Comparison of ENCODE assay signal across 9 cellular contexts in the genomic region with DNA sequence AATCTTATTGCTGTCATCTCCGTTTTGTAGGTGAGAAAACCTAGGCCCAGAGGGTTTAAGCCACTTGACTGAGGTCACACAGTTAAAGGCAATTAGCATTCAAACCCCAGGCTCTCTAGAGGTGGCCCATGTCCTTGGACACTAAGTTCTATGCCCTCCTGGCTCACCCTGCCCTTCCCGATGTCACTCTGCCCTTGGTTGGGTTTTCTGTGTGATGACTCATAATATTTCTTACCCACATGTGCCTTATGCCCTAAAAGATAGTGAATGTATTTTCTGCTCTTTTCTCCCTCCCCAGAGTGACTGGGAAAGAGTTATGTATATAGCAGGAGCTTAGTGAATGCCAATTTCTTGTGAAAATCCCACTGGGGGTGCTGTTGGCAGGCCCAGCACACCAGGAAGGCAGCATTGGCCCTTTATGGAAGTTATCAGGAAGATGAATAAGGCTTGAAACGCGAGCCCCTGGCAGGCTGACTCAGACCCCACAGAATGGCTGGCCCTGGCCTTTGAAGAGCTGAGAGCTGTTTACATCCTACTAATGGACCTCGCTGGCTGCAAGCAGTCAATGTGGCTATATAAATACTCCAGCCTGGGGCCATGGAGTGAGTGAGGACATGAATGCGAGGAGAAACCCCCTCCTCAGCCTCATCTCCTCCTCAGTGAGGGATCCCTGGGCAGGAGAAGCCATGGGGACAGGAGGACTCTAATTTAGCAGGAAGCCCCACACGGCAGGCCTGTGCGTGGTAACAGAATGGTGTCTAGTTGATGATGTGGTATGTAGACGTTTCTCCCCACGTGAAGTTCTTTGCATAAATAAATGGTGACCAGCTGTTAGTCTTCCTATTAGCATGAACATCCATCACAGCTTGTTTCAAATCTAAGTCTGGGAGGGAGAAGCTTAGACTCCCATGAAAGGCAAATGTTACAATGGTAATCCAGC.
DNase-seq lines count a peak whose midpoint lies in the region; TF ChIP-seq lines count a peak whose summit lies in the region.
"Had no signal": no experiment of that assay in that cellular context is flagged by ENCODE, and none has a peak within 500 bp of the region (broad histone marks: within the 10 kb centered on the region; RNA-seq: fewer than 3 reads in every experiment).

No MANE protein-coding gene starts in this region.

- DNase-seq in Calu3 (peak; percentile 68), NCI-H2107 (lab: John Stamatoyannopoulos, UW) (peak; percentile 22), MV-4-11 (lab: John Stamatoyannopoulos, UW) (no peak)
- no peak for DNase-seq in activated CD4-positive, alpha-beta T cell treated with anti-CD3 and anti-CD28 coated beads for 4 hours
- DNase-seq in T-helper 2 cell treated with Interferon-gamma antibody and Interleukin-4, amounts not matched to agents 5 μg/mL and 100 μg/mL, for 36 hours (ENCODE audit: low spot score) = no peak
- no peak for DNase-seq in activated CD4-positive, alpha-beta T cell treated with anti-CD3 and anti-CD28 coated beads for 1 hour

- TF ChIP-seq CTCF in Calu3 (IDR thresholded peaks at IDR 0.05; ENCODE audit: unreplicated experiment) = no peak
- TF ChIP-seq CTCF in nephron (IDR thresholded peaks at IDR 0.05; ENCODE audit: unreplicated experiment in 3 of 3) = no peak

- H3K27ac Mint-ChIP-seq in Calu3 (ENCODE audit: unreplicated experiment) (no peak overlapping the region), nephron (peak overlapping the region in 2 of 3 experiments; percentile 76 to 80)
- H3K27ac Mint-ChIP-seq in dendritic cell treated with granulocyte-macrophage colony-stimulating factor and Interleukin-4, amounts not matched to agents 40 ng/mL and 50 ng/mL, for 4 days = peak overlapping the region; percentile 65
- H3K27ac Mint-ChIP-seq in T-helper 2 cell treated with Interferon-gamma antibody and Interleukin-4, amounts not matched to agents 5 μg/mL and 100 μg/mL, for 36 hours = no peak overlapping the region
- H3K27ac Mint-ChIP-seq: T-helper 1 cell treated with Interleukin-12 subunit alpha and Interleukin-12 subunit beta and Interleukin-4 antibody, amounts not matched to agents 30 μg/mL and 1 μg/mL, for 36 hours had no signal

- no peak overlapping the region for H3K4me3 Mint-ChIP-seq in Calu3 (ENCODE audit: low read depth, unreplicated experiment)
- H3K4me3 Mint-ChIP-seq in dendritic cell treated with granulocyte-macrophage colony-stimulating factor and Interleukin-4, amounts not matched to agents 40 ng/mL and 50 ng/mL, for 4 days = no peak overlapping the region
- H3K4me3 Mint-ChIP-seq in nephron = peak overlapping the region in 1 of 3 experiments; percentile 4
- no peak overlapping the region for H3K4me3 Mint-ChIP-seq in T-helper 2 cell treated with Interferon-gamma antibody and Interleukin-4, amounts not matched to agents 5 μg/mL and 100 μg/mL, for 36 hours
- H3K4me3 Mint-ChIP-seq: T-helper 1 cell treated with Interleukin-12 subunit alpha and Interleukin-12 subunit beta and Interleukin-4 antibody, amounts not matched to agents 30 μg/mL and 1 μg/mL, for 36 hours had no signal

- BruUV-seq in Calu3 (replicated peaks; lab: Mats Ljungman, UMichigan) = no TSS peak

- peaks cover 26% of the 10 kb centered on the region for H3K27me3 Mint-ChIP-seq in Calu3 (ENCODE audit: unreplicated experiment)
- peaks cover 3% of the 10 kb centered on the region for H3K27me3 Mint-ChIP-seq in dendritic cell treated with granulocyte-macrophage colony-stimulating factor and Interleukin-4, amounts not matched to agents 40 ng/mL and 50 ng/mL, for 4 days
- peaks cover 7% of the 10 kb centered on the region for H3K27me3 Mint-ChIP-seq in nephron (ENCODE audit: low read depth)
- H3K27me3 Mint-ChIP-seq in T-helper 2 cell treated with Interferon-gamma antibody and Interleukin-4, amounts not matched to agents 5 μg/mL and 100 μg/mL, for 36 hours (ENCODE audit: low read depth) = peaks cover 10% of the 10 kb centered on the region

- CTCF ChIA-PET in Calu3 (lab: Charles Lee) = interaction anchor here (0.6 to 1.4 kb wide), 4 partner anchors 11 to 305 kb away, joined by 3 to 4 read pairs (median 3); no protein-coding TSS in a partner anchor

- H3K4me1 Mint-ChIP-seq in Calu3 (ENCODE audit: low read depth, unreplicated experiment) (peaks cover 19% of the 10 kb centered on the region), nephron (peaks cover 71% of the 10 kb centered on the region)
- peaks cover 50% of the 10 kb centered on the region for H3K4me1 Mint-ChIP-seq in dendritic cell treated with granulocyte-macrophage colony-stimulating factor and Interleukin-4, amounts not matched to agents 40 ng/mL and 50 ng/mL, for 4 days (ENCODE audit: low read depth)
- no peaks in the 10 kb centered on the region for H3K4me1 Mint-ChIP-seq in T-helper 2 cell treated with Interferon-gamma antibody and Interleukin-4, amounts not matched to agents 5 μg/mL and 100 μg/mL, for 36 hours (ENCODE audit: low read depth)

- intact Hi-C loops in Calu3 (cut with micrococcal nuclease; ENCODE audit: unreplicated experiment) = loop anchor here (2.0 to 10.0 kb wide), 2 partner anchors 124 to 474 kb away; partner anchors contain the start of gene CAMLG
- intact Hi-C loops in dendritic cell treated with granulocyte-macrophage colony-stimulating factor and Interleukin-4, amounts not matched to agents 40 ng/mL and 50 ng/mL, for 4 days (cut with micrococcal nuclease) = loop anchor here (10.0 kb wide), 1 partner anchor 126 kb away; no protein-coding TSS in a partner anchor

- H3K9me3 Mint-ChIP-seq in Calu3 (ENCODE audit: low read depth, unreplicated experiment) (no peaks in the 10 kb centered on the region), nephron (peaks cover 7% of the 10 kb centered on the region)
- H3K9me3 Mint-ChIP-seq in dendritic cell treated with granulocyte-macrophage colony-stimulating factor and Interleukin-4, amounts not matched to agents 40 ng/mL and 50 ng/mL, for 4 days = no peaks in the 10 kb centered on the region
- peaks cover 3% of the 10 kb centered on the region for H3K9me3 Mint-ChIP-seq in T-helper 2 cell treated with Interferon-gamma antibody and Interleukin-4, amounts not matched to agents 5 μg/mL and 100 μg/mL, for 36 hours

- H3K36me3 Mint-ChIP-seq in Calu3 (ENCODE audit: insufficient read depth, unreplicated experiment) (no peaks in the 10 kb centered on the region), nephron (ENCODE audit: low read depth) (peaks cover 3% of the 10 kb centered on the region)
- no peaks in the 10 kb centered on the region for H3K36me3 Mint-ChIP-seq in dendritic cell treated with granulocyte-macrophage colony-stimulating factor and Interleukin-4, amounts not matched to agents 40 ng/mL and 50 ng/mL, for 4 days (ENCODE audit: low read depth)
- no peaks in the 10 kb centered on the region for H3K36me3 Mint-ChIP-seq in T-helper 2 cell treated with Interferon-gamma antibody and Interleukin-4, amounts not matched to agents 5 μg/mL and 100 μg/mL, for 36 hours (ENCODE audit: low read depth)

Comparison
In these comparisons a context has a peak if more than half of its experiments do, and no peak if none do; other contexts are left out.
1. DNase-seq: peak in Calu3 (single experiment) and NCI-H2107 (single experiment); none in activated CD4-positive, alpha-beta T cell treated with anti-CD3 and anti-CD28 coated beads for 4 hours (0 of 2), T-helper 2 cell treated with Interferon-gamma antibody and Interleukin-4, amounts not matched to agents 5 μg/mL and 100 μg/mL, for 36 hours (single experiment), MV-4-11 (single experiment) and activated CD4-positive, alpha-beta T cell treated with anti-CD3 and anti-CD28 coated beads for 1 hour (single experiment).
2. H3K27ac Mint-ChIP-seq: peak in dendritic cell treated with granulocyte-macrophage colony-stimulating factor and Interleukin-4, amounts not matched to agents 40 ng/mL and 50 ng/mL, for 4 days (single experiment) and nephron (2 of 3); none in Calu3 (single experiment) and T-helper 2 cell treated with Interferon-gamma antibody and Interleukin-4, amounts not matched to agents 5 μg/mL and 100 μg/mL, for 36 hours (single experiment).